In the genomic region with DNA sequence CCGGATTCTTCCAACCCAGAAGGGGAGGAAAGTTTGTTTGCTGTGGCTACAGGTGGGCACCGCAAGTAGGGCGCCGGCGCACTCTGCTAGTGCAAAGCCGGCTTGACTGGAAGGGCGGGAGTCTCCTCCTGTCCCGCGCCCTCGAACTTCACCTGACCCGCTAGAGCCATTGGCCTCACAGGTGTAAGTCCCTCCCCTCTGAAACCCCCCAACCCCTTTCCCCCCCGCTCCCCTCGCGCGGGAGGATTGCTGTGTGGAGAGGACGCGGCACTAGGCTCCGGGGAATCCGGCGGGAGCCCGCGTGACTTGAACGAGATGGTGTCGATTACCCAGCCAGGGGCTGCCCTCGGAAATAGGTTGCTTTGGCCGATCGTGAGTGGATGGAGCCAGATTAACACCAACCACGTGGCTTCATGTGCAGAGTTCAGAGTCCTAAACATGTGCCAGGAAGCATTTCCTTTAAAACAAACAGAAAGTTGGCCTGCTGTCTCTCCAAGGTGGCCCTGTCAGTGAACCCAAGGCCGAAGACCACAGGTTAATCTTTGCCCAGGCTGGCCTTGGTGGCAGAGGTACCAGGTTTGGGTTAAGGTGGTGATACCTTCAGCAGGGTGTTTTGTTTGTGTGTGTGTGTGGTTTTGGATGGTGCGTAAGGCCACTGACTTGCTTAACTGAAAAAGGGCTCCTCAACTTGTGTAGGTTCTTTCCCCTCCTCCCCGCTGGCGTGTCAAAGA, we compare ENCODE assay signal across 8 cellular contexts. TPM values are rescaled to one million over a fixed set of nuclear protein-coding genes. Genes with fewer than 3 reads are reported as not detected.
DNase-seq lines count a peak whose midpoint lies in the region; ATAC-seq and TF ChIP-seq lines count a peak whose summit lies in the region.

No MANE protein-coding gene starts in this region.

- no peaks in the 10 kb centered on the region for H3K9me3 ChIP-seq in HUES48 (ENCODE audit: control insufficient read depth, insufficient read depth, low read length)
- no peaks in the 10 kb centered on the region for H3K9me3 ChIP-seq in esophagus muscularis mucosa
- no peaks in the 10 kb centered on the region for H3K9me3 ChIP-seq in parathyroid adenoma (ENCODE audit: control insufficient read depth, low read length)

- CTCF ChIA-PET in activated CD8-positive, alpha-beta T cell treated with anti-CD3 and anti-CD28 coated beads for 36 hours (lab: Charles Lee) = interaction anchor here (0.7 to 5.1 kb wide), 31 partner anchors 10 to 371 kb away, joined by 3 to 62 read pairs (median 4); no protein-coding TSS in a partner anchor

- no peaks in the 10 kb centered on the region for H3K36me3 ChIP-seq in HUES48 (ENCODE audit: control insufficient read depth, insufficient read depth, low read length)
- H3K36me3 ChIP-seq in esophagus muscularis mucosa = no peaks in the 10 kb centered on the region
- no peaks in the 10 kb centered on the region for H3K36me3 ChIP-seq in parathyroid adenoma (ENCODE audit: control insufficient read depth, insufficient read depth, low read length)

- no peaks in the 10 kb centered on the region for H3K27me3 Mint-ChIP-seq in activated CD8-positive, alpha-beta T cell treated with anti-CD3 and anti-CD28 coated beads for 36 hours
- H3K27me3 Mint-ChIP-seq in type B pancreatic cell = peaks cover 18% of the 10 kb centered on the region

- H3K79me2 ChIP-seq in parathyroid adenoma = peaks cover 4% of the 10 kb centered on the region

- DNase-seq in DMS53 (lab: John Stamatoyannopoulos, UW) (peak; percentile 58), DMS53 treated with DMSO at 0.1 percent for 48 hours (lab: John Stamatoyannopoulos, UW; ENCODE audit: unreplicated experiment) (no peak), esophagus muscularis mucosa (ENCODE audit: extremely low spot score) (no peak), type B pancreatic cell (ENCODE audit: extremely low spot score, unreplicated experiment) (no peak)
- peak; percentile 92 for DNase-seq in activated CD8-positive, alpha-beta T cell treated with anti-CD3 and anti-CD28 coated beads for 36 hours

- no peaks in the 10 kb centered on the region for H3K9me3 Mint-ChIP-seq in activated CD8-positive, alpha-beta T cell treated with anti-CD3 and anti-CD28 coated beads for 36 hours
- H3K9me3 Mint-ChIP-seq in type B pancreatic cell = no peaks in the 10 kb centered on the region

- 0 out of 2 replicates have a peak overlapping the region, but pooled peaks have one; percentile 4 for H3K9ac ChIP-seq in HUES48 (ENCODE audit: low read depth, low read length)
- H3K9ac ChIP-seq in parathyroid adenoma = peak overlapping the region; percentile 17

- peak overlapping the region; percentile 87 for H3K4me3 Mint-ChIP-seq in activated CD8-positive, alpha-beta T cell treated with anti-CD3 and anti-CD28 coated beads for 36 hours
- peak overlapping the region; percentile 96 for H3K4me3 Mint-ChIP-seq in type B pancreatic cell

- H3K27ac ChIP-seq in HUES48 (ENCODE audit: low read depth, low read length) (peak overlapping the region; percentile 34), esophagus muscularis mucosa (replicated peaks in 1 of 4) (peak overlapping the region; percentile 75 to 81 (median 77)), parathyroid adenoma (peak overlapping the region; percentile 96)

- peak overlapping the region; percentile 98 for H3K27ac Mint-ChIP-seq in activated CD8-positive, alpha-beta T cell treated with anti-CD3 and anti-CD28 coated beads for 36 hours
- H3K27ac Mint-ChIP-seq in type B pancreatic cell = no peak overlapping the region

- H3K36me3 Mint-ChIP-seq in activated CD8-positive, alpha-beta T cell treated with anti-CD3 and anti-CD28 coated beads for 36 hours (ENCODE audit: low read depth) = peaks cover 11% of the 10 kb centered on the region
- H3K36me3 Mint-ChIP-seq in type B pancreatic cell = no peaks in the 10 kb centered on the region

- POLR2A ChIA-PET in activated CD8-positive, alpha-beta T cell treated with anti-CD3 and anti-CD28 coated beads for 36 hours (lab: Charles Lee) = interaction anchor here (0.6 to 3.9 kb wide), 19 partner anchors 15 to 229 kb away, joined by 3 to 53 read pairs (median 4); no protein-coding TSS in a partner anchor

- H3K4me2 ChIP-seq in parathyroid adenoma (ENCODE audit: low read length) = peak overlapping the region; percentile 87

- H3K4me3 ChIP-seq in HUES48 (ENCODE audit: low read depth, low read length) (peak overlapping the region; percentile 83), esophagus muscularis mucosa (peak overlapping the region; percentile 56 to 75 (median 66)), parathyroid adenoma (ENCODE audit: low read depth, low read length) (peak overlapping the region; percentile 80)

- H3K4me1 Mint-ChIP-seq in activated CD8-positive, alpha-beta T cell treated with anti-CD3 and anti-CD28 coated beads for 36 hours (ENCODE audit: low read depth) = peaks cover 52% of the 10 kb centered on the region
- peaks cover 13% of the 10 kb centered on the region for H3K4me1 Mint-ChIP-seq in type B pancreatic cell (ENCODE audit: unreplicated experiment)

- TF ChIP-seq EP300 in esophagus muscularis mucosa (IDR thresholded peaks at IDR 0.05) = no peak

- no peak for TF ChIP-seq POLR2A in esophagus muscularis mucosa (IDR thresholded peaks at IDR 0.05; ENCODE audit: low read depth)

- no peak for TF ChIP-seq CTCF in activated CD8-positive, alpha-beta T cell treated with anti-CD3 and anti-CD28 coated beads for 36 hours (IDR thresholded peaks at IDR 0.05)
- no peak for TF ChIP-seq CTCF in esophagus muscularis mucosa (IDR thresholded peaks at IDR 0.05)
- TF ChIP-seq CTCF in parathyroid adenoma (IDR thresholded peaks at IDR 0.05) = no peak
- no peak for TF ChIP-seq CTCF in type B pancreatic cell (conservative IDR thresholded peaks at IDR 0.05)

- intact Hi-C loops in activated CD8-positive, alpha-beta T cell treated with anti-CD3 and anti-CD28 coated beads for 36 hours (cut with micrococcal nuclease) = loop anchor here (1.0 to 5.0 kb wide), 3 partner anchors 69 to 139 kb away; no protein-coding TSS in a partner anchor
- intact Hi-C loops in esophagus muscularis mucosa (cut with DNase I) = no loop called here

- peak overlapping the region; percentile 92 for H2AFZ ChIP-seq in parathyroid adenoma

- WGBS in esophagus muscularis mucosa = 60% methylated on average over 4 of the region's 32 CpGs

- peak; percentile 28 for ATAC-seq in activated CD8-positive, alpha-beta T cell treated with anti-CD3 and anti-CD28 coated beads for 36 hours
- no peak for ATAC-seq in GM21526 (IDR thresholded peaks at IDR 0.05; ENCODE audit: low FRiP score, unreplicated experiment)

- peaks cover 32% of the 10 kb centered on the region for H3K4me1 ChIP-seq in HUES48 (ENCODE audit: control insufficient read depth, insufficient read depth, low read length)
- H3K4me1 ChIP-seq in esophagus muscularis mucosa = peaks cover 13 to 28% (median 23%) of the 10 kb centered on the region in 4 donors
- peaks cover 28% of the 10 kb centered on the region for H3K4me1 ChIP-seq in parathyroid adenoma

- H3K27me3 ChIP-seq in HUES48 (ENCODE audit: control insufficient read depth, insufficient read depth, low read length) = peaks cover 21% of the 10 kb centered on the region; the same call in 1 of the 2 replicates
- peaks cover 0 to 28% (median 6%) of the 10 kb centered on the region in 4 donors for H3K27me3 ChIP-seq in esophagus muscularis mucosa
- H3K27me3 ChIP-seq in parathyroid adenoma (ENCODE audit: control insufficient read depth, insufficient read depth, low read length) = no peaks in the 10 kb centered on the region

RNA-seq across cellular contexts. Expression of a gene that starts 1.0 kb away (rescaled TPM):
- total RNA-seq in activated CD8-positive, alpha-beta T cell treated with anti-CD3 and anti-CD28 coated beads for 36 hours = 10 to 100 TPM; 37.7 to 39.1 TPM
- total RNA-seq in esophagus muscularis mucosa = 10 to 100 TPM; 14.9 to 30.7 (median 20.8) TPM
- total RNA-seq in type B pancreatic cell (ENCODE audit: low replicate concordance) = 20.2 and 24.7 TPM in 2 replicates

Comparison
In these comparisons a context has a peak if more than half of its experiments do, and no peak if none do; other contexts are left out.
1. DNase-seq: peak in DMS53 (single experiment) and activated CD8-positive, alpha-beta T cell treated with anti-CD3 and anti-CD28 coated beads for 36 hours (single experiment); none in DMS53 treated with DMSO at 0.1 percent for 48 hours (single experiment), esophagus muscularis mucosa (single experiment) and type B pancreatic cell (single experiment).
2. H3K27ac ChIP-seq: peak in every context shown above with its lines; median percentile 96 in parathyroid adenoma; 77 in esophagus muscularis mucosa; 34 in HUES48.
3. Peak in every context shown above with its lines, with median percentiles within 50 percentile points of each other: H3K4me3 ChIP-seq.